ENCODE assay signal across 8 cellular contexts in genomic region chr15:39786444-39787056, GRCh38. TPM values are rescaled to one million over a fixed set of nuclear protein-coding genes. Genes with fewer than 3 reads are reported as not detected.
DNase-seq lines count a peak whose midpoint lies in the region; ATAC-seq and TF ChIP-seq lines count a peak whose summit lies in the region.

No MANE protein-coding gene starts in this region.

- H3K36me3 Mint-ChIP-seq in naive thymus-derived CD8-positive, alpha-beta T cell = peaks cover 0 to 3% (median 0%) of the 10 kb centered on the region in 3 donors

- H3K27ac ChIP-seq in OCI-LY3 (ENCODE audit: low read length) = no peak overlapping the region
- peak overlapping the region in 11 of 59 donors; percentile 2 to 52 (median 13) for H3K27ac ChIP-seq in dorsolateral prefrontal cortex

- no peak overlapping the region for H2AFZ ChIP-seq in OCI-LY3 (ENCODE audit: low read depth, low read length)

- H3K27ac Mint-ChIP-seq in naive thymus-derived CD8-positive, alpha-beta T cell = peak overlapping the region in 7 of 10 donors; percentile 9 to 82 (median 39)

- no peak overlapping the region for H3K9ac ChIP-seq in OCI-LY3 (ENCODE audit: low read length)

- H3K27me3 Mint-ChIP-seq in naive thymus-derived CD8-positive, alpha-beta T cell = no peaks in the 10 kb centered on the region

- in situ Hi-C loops in KBM-7 (cut with MboI; ENCODE audit: low pct_unique_long_range_greater_than_20kb, low sequenced_read_pairs) = loop anchor here (25.0 kb wide), 1 partner anchor 476 kb away; no protein-coding TSS in a partner anchor

- POLR2A ChIA-PET in naive thymus-derived CD8-positive, alpha-beta T cell (lab: Charles Lee) = interaction anchor here (0.7 kb wide), 1 partner anchor 149 kb away, joined by 4 read pairs; no protein-coding TSS in a partner anchor

- no peaks in the 10 kb centered on the region for H3K36me3 ChIP-seq in OCI-LY3 (replicated peaks; ENCODE audit: low read depth, low read length)

- H3K9me3 Mint-ChIP-seq in naive thymus-derived CD8-positive, alpha-beta T cell = no peaks in the 10 kb centered on the region

- intact Hi-C loops in dorsolateral prefrontal cortex (cut with DNase I) = loop anchor here in 1 of 2 donors (2.0 to 10.0 kb wide), 4 partner anchors 136 to 488 kb away; partner anchors contain the start of gene GPR176

- peaks cover 16 to 48% (median 45%) of the 10 kb centered on the region in 4 donors for H3K4me1 Mint-ChIP-seq in naive thymus-derived CD8-positive, alpha-beta T cell

- H3K79me2 ChIP-seq in OCI-LY3 (ENCODE audit: low read length) = peaks cover 12% of the 10 kb centered on the region

- no peak overlapping the region for H3K4me3 ChIP-seq in OCI-LY3 (ENCODE audit: low read length)
- peak overlapping the region in 8 of 59 donors; percentile 7 to 30 (median 21) for H3K4me3 ChIP-seq in dorsolateral prefrontal cortex

- H3K4me3 Mint-ChIP-seq in naive thymus-derived CD8-positive, alpha-beta T cell = no peak overlapping the region

- no peaks in the 10 kb centered on the region for H4K20me1 ChIP-seq in OCI-LY3 (ENCODE audit: insufficient read depth, low read length)

- H3K9me3 ChIP-seq in OCI-LY3 (ENCODE audit: insufficient read depth, low read length) = no peaks in the 10 kb centered on the region

- DNase-seq in EH (ENCODE audit: low read depth) (peak; percentile 75), KBM-7 (peak; percentile 89), dorsolateral prefrontal cortex (peak in 1 of 10 donors; percentile 27), GOT3 (lab: John Stamatoyannopoulos, UW) (no peak)
- DNase-seq in naive thymus-derived CD8-positive, alpha-beta T cell = peak in 4 of 10 donors; percentile 4 to 51 (median 49)

- TF ChIP-seq CTCF in OCI-LY3 (IDR thresholded peaks at IDR 0.05; ENCODE audit: low read depth, low read length) = peak; percentile 72
- peak; percentile 54 to 85 (median 74) for TF ChIP-seq CTCF in dorsolateral prefrontal cortex (IDR thresholded peaks at IDR 0.05 in 54 of 56, conservative IDR thresholded peaks at IDR 0.05 in 2 of 56; ENCODE audit: low read depth in 1 of 56, partially characterized antibody in 56 of 56)

- H3K27me3 ChIP-seq in OCI-LY3 (ENCODE audit: low read depth, low read length) (no peaks in the 10 kb centered on the region), dorsolateral prefrontal cortex (no peaks in the 10 kb centered on the region)

- H3K4me1 ChIP-seq in OCI-LY3 (ENCODE audit: low read length) = peaks cover 44% of the 10 kb centered on the region

- ATAC-seq in naive thymus-derived CD8-positive, alpha-beta T cell = no peak
- no peak for ATAC-seq in GM18870 (IDR thresholded peaks at IDR 0.05; ENCODE audit: unreplicated experiment)
- no peak for ATAC-seq in GM19035 (IDR thresholded peaks at IDR 0.05; ENCODE audit: unreplicated experiment)

- H3K4me2 ChIP-seq in OCI-LY3 (ENCODE audit: low read length) = no peak overlapping the region; the same call in 1 of the 2 replicates

RNA-seq across cellular contexts. Expression of gene FSIP1, which starts 3.9 kb away (rescaled TPM):
- total RNA-seq in dorsolateral prefrontal cortex = 10 to 100 TPM in 34 of 120 experiments, 1 to 10 TPM in 86; 3.4 to 15.4 (median 8.8) TPM
- under 1 TPM; 0.30 to 0.55 TPM for total RNA-seq in naive thymus-derived CD8-positive, alpha-beta T cell
- polyA plus RNA-seq in naive thymus-derived CD8-positive, alpha-beta T cell = under 1 TPM in 2 of 3 donors, not detected in 1; 0.44 to 0.85 TPM
